Comparison of ENCODE assay signal across 23 cellular contexts in genomic region chr2:18465979-18466378, GRCh38.
"Had no signal": no experiment of that assay in that cellular context is flagged by ENCODE, and none has a peak within 500 bp of the region (broad histone marks: within the 10 kb centered on the region; RNA-seq: fewer than 3 reads in every experiment).

No MANE protein-coding gene starts in this region.

- H3K9me3 ChIP-seq: MG63, SJSA1 had no signal

- H3K36me3 ChIP-seq: MG63, SJSA1 had no signal

- H3K27me3 ChIP-seq: MG63, SJSA1 had no signal

- DNase-seq: KBM-7; MG63; NCI-H1092; NCI-H1105 treated with DMSO at 0.1 percent for 48 hours; NCI-H1417 treated with DMSO at 0.1 percent for 48 hours; NCI-H187; NCI-H2029; NCI-H2081 treated with DMSO at 0.1 percent for 48 hours; NCI-H2171; NCI-H226; NCI-H446; NCI-H510A; NCI-H524 treated with DMSO at 0.1 percent for 48 hours; NCI-H69; NCI-H774; NK-92 treated with Interleukin-12 subunit alpha and Interleukin-12 subunit beta, amount 100 ng/mL, for 24 hours; OCI-M1; Right ventricle myocardium superior; RPMI8226; SIG-M5 had no signal

- H3K27ac ChIP-seq: HL-60, SJSA1, SK-N-MC had no signal

- H3K4me3 ChIP-seq: MG63, SJSA1, SK-N-MC had no signal

- H3K4me1 ChIP-seq: SJSA1 had no signal
